9 cellular contexts compared by ENCODE assay signal in genomic region chr1:201739054-201739453, GRCh38.
DNase-seq lines count a peak whose midpoint lies in the region; ATAC-seq and TF ChIP-seq lines count a peak whose summit lies in the region.
"Had no signal": no experiment of that assay in that cellular context is flagged by ENCODE, and none has a peak within 500 bp of the region (broad histone marks: within the 10 kb centered on the region; RNA-seq: fewer than 3 reads in every experiment).

No MANE protein-coding gene starts in this region.

- peaks cover 2 to 7% of the 10 kb centered on the region in 2 donors for H3K4me1 ChIP-seq in breast epithelium

- no peak for TF ChIP-seq CTCF in breast epithelium (IDR thresholded peaks at IDR 0.05)

- no peaks in the 10 kb centered on the region for H3K9me3 ChIP-seq in breast epithelium
- H3K9me3 ChIP-seq: A549 had no signal

- peak overlapping the region; percentile 69 to 84 (median 70) for H3K4me3 ChIP-seq in breast epithelium
- H3K4me3 ChIP-seq: A549 had no signal

- ATAC-seq in left colon (peak; percentile 12), GM18907 (IDR thresholded peaks at IDR 0.05; ENCODE audit: unreplicated experiment) (no peak), GM21381 (IDR thresholded peaks at IDR 0.05; ENCODE audit: unreplicated experiment) (no peak)

- no peaks in the 10 kb centered on the region for H3K36me3 ChIP-seq in breast epithelium

- peak; percentile 23 for DNase-seq in NCI-H510A treated with DMSO at 0.1 percent for 48 hours (lab: John Stamatoyannopoulos, UW)
- DNase-seq in NCI-H510A (lab: John Stamatoyannopoulos, UW) = no peak
- DNase-seq in breast epithelium (ENCODE audit: low spot score in 2 of 2) = no peak
- no peak for DNase-seq in left colon
- DNase-seq in NCI-H82 treated with DMSO at 0.1 percent for 48 hours (lab: John Stamatoyannopoulos, UW; ENCODE audit: unreplicated experiment) = no peak

- peak overlapping the region; percentile 74 to 84 for H3K27ac ChIP-seq in breast epithelium
- peak overlapping the region; percentile 94 for H3K27ac ChIP-seq in temporal lobe (ENCODE audit: low read depth, low read length)

- no peak for TF ChIP-seq POLR2A in breast epithelium (IDR thresholded peaks at IDR 0.05)

- intact Hi-C loops in breast epithelium (cut with DNase I; ENCODE audit: low total_unique reads) = no loop called here
- intact Hi-C loops in left colon (cut with DNase I, micrococcal nuclease) = no loop called here

- H3K27me3 ChIP-seq in breast epithelium = no peaks in the 10 kb centered on the region
